ENCODE assay signal across 8 cellular contexts in genomic region chr10:125060851-125061556, GRCh38.
DNase-seq lines count a peak whose midpoint lies in the region; ATAC-seq and TF ChIP-seq lines count a peak whose summit lies in the region.

No MANE protein-coding gene starts in this region.

- peak overlapping the region; percentile 88 for H3K27ac Mint-ChIP-seq in WTC11
- no peak overlapping the region for H3K27ac Mint-ChIP-seq in stimulated activated naive B cell treated with anti-CD40 and anti-IgM and Interleukin-4, amounts not matched to agents 10 μg/mL and 1 μg/mL and 100 μg/mL, for 72 hours

- no peaks in the 10 kb centered on the region for H3K27me3 Mint-ChIP-seq in WTC11 (ENCODE audit: low read depth)
- H3K27me3 Mint-ChIP-seq in stimulated activated naive B cell treated with anti-CD40 and anti-IgM and Interleukin-4, amounts not matched to agents 10 μg/mL and 1 μg/mL and 100 μg/mL, for 72 hours, result peaks cover 63 to 78% of the 10 kb centered on the region in 2 donors

- ATAC-seq in WTC11 (peak; percentile 73), HG02798 (IDR thresholded peaks at IDR 0.05; ENCODE audit: poor library complexity, unreplicated experiment) (no peak)
- peak; percentile 15 to 24 for ATAC-seq in stimulated activated naive B cell treated with anti-CD40 and anti-IgM and Interleukin-4, amounts not matched to agents 10 μg/mL and 1 μg/mL and 100 μg/mL, for 72 hours (replicated peaks)

- no peak overlapping the region for H3K4me3 Mint-ChIP-seq in WTC11
- H3K4me3 Mint-ChIP-seq in stimulated activated naive B cell treated with anti-CD40 and anti-IgM and Interleukin-4, amounts not matched to agents 10 μg/mL and 1 μg/mL and 100 μg/mL, for 72 hours, result peak overlapping the region; percentile 20 to 68

- TF ChIP-seq CTCF in LNCAP (IDR thresholded peaks at IDR 0.05), result peak; percentile 94
- peak; percentile 56 for TF ChIP-seq CTCF in WTC11 (IDR thresholded peaks at IDR 0.05)

- peaks cover 33% of the 10 kb centered on the region for H3K36me3 Mint-ChIP-seq in WTC11
- H3K36me3 Mint-ChIP-seq in stimulated activated naive B cell treated with anti-CD40 and anti-IgM and Interleukin-4, amounts not matched to agents 10 μg/mL and 1 μg/mL and 100 μg/mL, for 72 hours, result peaks cover 0 to 7% of the 10 kb centered on the region in 2 donors

- peak overlapping the region; percentile 46 for H3K27ac ChIP-seq in epithelial cell of prostate

- peak; percentile 85 for DNase-seq in ELR (ENCODE audit: low read depth)
- DNase-seq in WTC11 (ENCODE audit: low spot score), result peak; percentile 74
- DNase-seq in epithelial cell of prostate (ENCODE audit: low read depth, low spot score), result no peak
- peak; percentile 90 for DNase-seq in midbrain (lab: John Stamatoyannopoulos, UW)
- peak; percentile 32 for DNase-seq in stimulated activated naive B cell treated with anti-CD40 and anti-IgM and Interleukin-4, amounts not matched to agents 10 μg/mL and 1 μg/mL and 100 μg/mL, for 72 hours
- no peak for DNase-seq in NCI-H1105 (lab: John Stamatoyannopoulos, UW)

- peaks cover 92% of the 10 kb centered on the region for H3K4me1 Mint-ChIP-seq in WTC11
- H3K4me1 Mint-ChIP-seq in stimulated activated naive B cell treated with anti-CD40 and anti-IgM and Interleukin-4, amounts not matched to agents 10 μg/mL and 1 μg/mL and 100 μg/mL, for 72 hours, result peaks cover 46 to 60% of the 10 kb centered on the region in 2 donors

- no peaks in the 10 kb centered on the region for H3K9me3 Mint-ChIP-seq in WTC11
- H3K9me3 Mint-ChIP-seq in stimulated activated naive B cell treated with anti-CD40 and anti-IgM and Interleukin-4, amounts not matched to agents 10 μg/mL and 1 μg/mL and 100 μg/mL, for 72 hours, result peaks cover 0 to 2% of the 10 kb centered on the region in 2 donors

- CTCF ChIA-PET in WTC11 (lab: Charles Lee), result interaction anchor here (0.5 to 5.2 kb wide), 28 partner anchors 9 to 1070 kb away, joined by 3 to 74 read pairs (median 4); no protein-coding TSS in a partner anchor

- POLR2A ChIA-PET in WTC11 (lab: Charles Lee), result interaction anchor here (0.6 kb wide), 1 partner anchor 13 kb away, joined by 3 read pairs; no protein-coding TSS in a partner anchor

TF ChIP-seq in WTC11, 78 proteins besides CTCF, POLR2A, EP300 and RAD21:
- TF ChIP-seq SMAD3 (CRISPR knock-in tag; IDR thresholded peaks at IDR 0.05; ENCODE audit: borderline replicate concordance) (no peak), TCF7 (CRISPR knock-in tag; IDR thresholded peaks at IDR 0.05; ENCODE audit: low read depth) (no peak), CREM (CRISPR knock-in tag; IDR thresholded peaks at IDR 0.05) (no peak), ARID4B (CRISPR knock-in tag; IDR thresholded peaks at IDR 0.05; ENCODE audit: borderline replicate concordance) (no peak), ATF2 (CRISPR knock-in tag; IDR thresholded peaks at IDR 0.05; ENCODE audit: borderline replicate concordance, low read depth) (no peak), NR3C1 (CRISPR knock-in tag; conservative IDR thresholded peaks at IDR 0.05; ENCODE audit: low read depth) (no peak), ZNF281 (CRISPR knock-in tag; IDR thresholded peaks at IDR 0.05) (no peak), ETV6 (CRISPR knock-in tag; IDR thresholded peaks at IDR 0.05) (no peak), MLX (CRISPR knock-in tag; IDR thresholded peaks at IDR 0.05) (no peak), ZNF232 (CRISPR knock-in tag; IDR thresholded peaks at IDR 0.05) (no peak), MYBL2 (CRISPR knock-in tag; IDR thresholded peaks at IDR 0.05) (no peak)

Comparison
In these comparisons a context has a peak if more than half of its experiments do, and no peak if none do; other contexts are left out.
1. DNase-seq: peak in ELR (single experiment), WTC11 (single experiment), midbrain (single experiment) and stimulated activated naive B cell treated with anti-CD40 and anti-IgM and Interleukin-4, amounts not matched to agents 10 μg/mL and 1 μg/mL and 100 μg/mL, for 72 hours (single experiment); none in epithelial cell of prostate (single experiment) and NCI-H1105 (single experiment).